Comparison of ENCODE assay signal across 16 cellular contexts in the genomic region with DNA sequence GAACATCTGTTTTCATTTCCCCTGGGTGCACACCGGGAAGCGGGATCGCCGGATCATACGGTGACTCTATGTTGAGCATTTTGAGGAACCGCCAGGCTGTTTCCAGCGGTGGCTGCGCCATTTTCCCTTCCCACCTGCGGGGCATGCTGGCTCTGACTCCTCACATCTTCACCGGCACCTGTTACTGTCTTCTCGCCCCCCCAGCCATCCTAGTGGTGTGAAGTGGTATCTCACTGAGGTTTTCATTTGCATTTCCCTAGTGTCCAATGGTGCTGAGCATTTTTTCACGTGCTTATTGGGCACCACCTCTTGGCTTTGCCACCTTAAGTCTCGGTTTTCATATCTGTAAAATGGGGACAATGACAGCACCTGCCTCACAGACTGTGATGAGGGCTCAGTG. TPM values are rescaled to one million over a fixed set of nuclear protein-coding genes. Genes with fewer than 3 reads are reported as not detected.
DNase-seq lines count a peak whose midpoint lies in the region; ATAC-seq, FAIRE-seq and TF ChIP-seq lines count a peak whose summit lies in the region.
"Had no signal": no experiment of that assay in that cellular context is flagged by ENCODE, and none has a peak within 500 bp of the region (broad histone marks: within the 10 kb centered on the region; RNA-seq: fewer than 3 reads in every experiment).

No MANE protein-coding gene starts in this region.

- H3K9me3 ChIP-seq in BLaER1 = no peaks in the 10 kb centered on the region
- no peaks in the 10 kb centered on the region for H3K9me3 ChIP-seq in HEK293 (ENCODE audit: control insufficient read depth, insufficient read depth, low read depth, low read length)
- H3K9me3 ChIP-seq in neural cell (ENCODE audit: low read length) = no peaks in the 10 kb centered on the region

- DNase-seq in bronchial epithelial cell (ENCODE audit: low read depth) = no peak
- no peak for DNase-seq in HuH-7 (ENCODE audit: low spot score)
- DNase-seq in H54 (ENCODE audit: insufficient read length, low spot score) = no peak
- DNase-seq: activated CD8-positive, alpha-beta memory T cell treated with anti-CD3 and anti-CD28 coated beads, Interleukin-2, amount 50 U/mL, for 48 hours; amygdala; NCI-H1694 treated with DMSO at 0.1 percent for 48 hours; OCI-M1; T-helper 9 cell had no signal

- no peaks in the 10 kb centered on the region for H3K36me3 ChIP-seq in BLaER1
- no peaks in the 10 kb centered on the region for H3K36me3 ChIP-seq in HEK293 (ENCODE audit: control insufficient read depth in 2 of 2, insufficient read depth in 1 of 2, low read length in 2 of 2)
- H3K36me3 ChIP-seq in bronchial epithelial cell (ENCODE audit: control insufficient read depth, insufficient read depth, low read length) = no peaks in the 10 kb centered on the region
- H3K36me3 ChIP-seq in neural cell (ENCODE audit: insufficient read depth, low read length) = no peaks in the 10 kb centered on the region

- H3K79me2 ChIP-seq in neural cell (replicated peaks; ENCODE audit: insufficient read depth, low read length) = no peaks in the 10 kb centered on the region

- no peak for ATAC-seq in HG02588 (IDR thresholded peaks at IDR 0.05; ENCODE audit: unreplicated experiment)
- ATAC-seq in HG02870 (IDR thresholded peaks at IDR 0.05; ENCODE audit: unreplicated experiment) = no peak

- H3F3A ChIP-seq in neural cell (ENCODE audit: insufficient read depth, low read length, poor library complexity, severe bottlenecking) = no peaks in the 10 kb centered on the region

- H3K4me1 ChIP-seq in BLaER1 (peaks cover 92% of the 10 kb centered on the region), HEK293 (ENCODE audit: control insufficient read depth, insufficient read depth, low read length) (peaks cover 33% of the 10 kb centered on the region)

- TF ChIP-seq RAD21 in neural cell (conservative IDR thresholded peaks at IDR 0.05) = no peak

- H3K27me3 ChIP-seq in BLaER1 = no peaks in the 10 kb centered on the region
- peaks cover 5% of the 10 kb centered on the region for H3K27me3 ChIP-seq in bronchial epithelial cell (ENCODE audit: control insufficient read depth, insufficient read depth, low read length)
- no peaks in the 10 kb centered on the region for H3K27me3 ChIP-seq in neural cell (ENCODE audit: insufficient read depth, low read depth, low read length)

- FAIRE-seq in bronchial epithelial cell (lab: Jason Lieb, UNC) = no peak
- no peak for FAIRE-seq in H54 (lab: Jason Lieb, UNC)
- FAIRE-seq: D721Med, endometrium had no signal

- peak overlapping the region; percentile 96 for H3K4me2 ChIP-seq in BLaER1
- H3K4me2 ChIP-seq in neural cell (ENCODE audit: low read length) = no peak overlapping the region

- TF ChIP-seq POLR2A in H54 (IDR thresholded peaks at IDR 0.05; ENCODE audit: low read depth, low read length) = no peak

- H2AFZ ChIP-seq in neural cell (ENCODE audit: low read depth, low read length) = no peak overlapping the region

- CTCF ChIA-PET in HEK293 (lab: Yijun Ruan, JAX) = interaction anchor here (0.7 to 1.7 kb wide), 4 partner anchors 9 to 281 kb away, joined by 3 to 5 read pairs (median 4); no protein-coding TSS in a partner anchor

- POLR2A ChIA-PET in HEK293 (lab: Yijun Ruan, JAX) = no interaction called here

- H3K4me3 ChIP-seq in BLaER1 (no peak overlapping the region), HEK293 (ENCODE audit: low read depth, low read length) (no peak overlapping the region), bronchial epithelial cell (ENCODE audit: low read depth, low read length) (no peak overlapping the region), neural cell (ENCODE audit: low read length) (no peak overlapping the region)
- H3K4me3 ChIP-seq: skin epidermis had no signal

- H3K9me2 ChIP-seq in neural cell (ENCODE audit: insufficient read depth, low read length) = no peaks in the 10 kb centered on the region

- H3K27ac ChIP-seq in BLaER1 (peak overlapping the region; percentile 67), HEK293 (ENCODE audit: extremely low read depth, low read depth, low read length) (no peak overlapping the region), neural cell (ENCODE audit: low read length) (no peak overlapping the region)
- H3K27ac ChIP-seq: skin epidermis had no signal

- no peak for TF ChIP-seq EP300 in neural cell (conservative IDR thresholded peaks at IDR 0.05; ENCODE audit: poor library complexity, severe bottlenecking)

- H4K20me1 ChIP-seq in BLaER1 = no peaks in the 10 kb centered on the region
- no peaks in the 10 kb centered on the region for H4K20me1 ChIP-seq in neural cell (ENCODE audit: insufficient read depth)

- H3K9ac ChIP-seq in BLaER1 (peak overlapping the region; percentile 43; the same call in 1 of the 2 replicates), neural cell (ENCODE audit: low read length) (no peak overlapping the region)

- 0 out of 2 replicates have a peak, but pooled peaks have one; percentile 18 for TF ChIP-seq CTCF in HEK293 (tag by site-specific recombination; IDR thresholded peaks at IDR 0.05)
- TF ChIP-seq CTCF in bronchial epithelial cell (IDR thresholded peaks at IDR 0.05; ENCODE audit: insufficient read depth, low read length, severe bottlenecking) = peak; percentile 7
- TF ChIP-seq CTCF in neural cell (IDR thresholded peaks at IDR 0.05; ENCODE audit: poor library complexity, severe bottlenecking) = peak; percentile 11

TF ChIP-seq in HEK293, 187 proteins besides CTCF, POLR2A, EP300 and RAD21:
- TF ChIP-seq, protein P1, sequence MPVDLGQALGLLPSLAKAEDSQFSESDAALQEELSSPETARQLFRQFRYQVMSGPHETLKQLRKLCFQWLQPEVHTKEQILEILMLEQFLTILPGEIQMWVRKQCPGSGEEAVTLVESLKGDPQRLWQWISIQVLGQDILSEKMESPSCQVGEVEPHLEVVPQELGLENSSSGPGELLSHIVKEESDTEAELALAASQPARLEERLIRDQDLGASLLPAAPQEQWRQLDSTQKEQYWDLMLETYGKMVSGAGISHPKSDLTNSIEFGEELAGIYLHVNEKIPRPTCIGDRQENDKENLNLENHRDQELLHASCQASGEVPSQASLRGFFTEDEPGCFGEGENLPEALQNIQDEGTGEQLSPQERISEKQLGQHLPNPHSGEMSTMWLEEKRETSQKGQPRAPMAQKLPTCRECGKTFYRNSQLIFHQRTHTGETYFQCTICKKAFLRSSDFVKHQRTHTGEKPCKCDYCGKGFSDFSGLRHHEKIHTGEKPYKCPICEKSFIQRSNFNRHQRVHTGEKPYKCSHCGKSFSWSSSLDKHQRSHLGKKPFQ (tag by site-specific recombination; IDR thresholded peaks at IDR 0.05) = peak; percentile 76
- TF ChIP-seq ZNF76 (tag by site-specific recombination; IDR thresholded peaks at IDR 0.05; ENCODE audit: borderline replicate concordance, low read depth) (no peak), ZNF677 (tag by site-specific recombination; IDR thresholded peaks at IDR 0.05) (no peak), SCRT2 (tag by site-specific recombination; IDR thresholded peaks at IDR 0.05) (peak; percentile 93), SCRT1 (tag by site-specific recombination; IDR thresholded peaks at IDR 0.05; ENCODE audit: borderline replicate concordance) (peak; percentile 78; the same call in 1 of the 2 replicates)

TF ChIP-seq in neural cell, 6 proteins besides CTCF, POLR2A, EP300 and RAD21:
- TF ChIP-seq, protein P2, sequence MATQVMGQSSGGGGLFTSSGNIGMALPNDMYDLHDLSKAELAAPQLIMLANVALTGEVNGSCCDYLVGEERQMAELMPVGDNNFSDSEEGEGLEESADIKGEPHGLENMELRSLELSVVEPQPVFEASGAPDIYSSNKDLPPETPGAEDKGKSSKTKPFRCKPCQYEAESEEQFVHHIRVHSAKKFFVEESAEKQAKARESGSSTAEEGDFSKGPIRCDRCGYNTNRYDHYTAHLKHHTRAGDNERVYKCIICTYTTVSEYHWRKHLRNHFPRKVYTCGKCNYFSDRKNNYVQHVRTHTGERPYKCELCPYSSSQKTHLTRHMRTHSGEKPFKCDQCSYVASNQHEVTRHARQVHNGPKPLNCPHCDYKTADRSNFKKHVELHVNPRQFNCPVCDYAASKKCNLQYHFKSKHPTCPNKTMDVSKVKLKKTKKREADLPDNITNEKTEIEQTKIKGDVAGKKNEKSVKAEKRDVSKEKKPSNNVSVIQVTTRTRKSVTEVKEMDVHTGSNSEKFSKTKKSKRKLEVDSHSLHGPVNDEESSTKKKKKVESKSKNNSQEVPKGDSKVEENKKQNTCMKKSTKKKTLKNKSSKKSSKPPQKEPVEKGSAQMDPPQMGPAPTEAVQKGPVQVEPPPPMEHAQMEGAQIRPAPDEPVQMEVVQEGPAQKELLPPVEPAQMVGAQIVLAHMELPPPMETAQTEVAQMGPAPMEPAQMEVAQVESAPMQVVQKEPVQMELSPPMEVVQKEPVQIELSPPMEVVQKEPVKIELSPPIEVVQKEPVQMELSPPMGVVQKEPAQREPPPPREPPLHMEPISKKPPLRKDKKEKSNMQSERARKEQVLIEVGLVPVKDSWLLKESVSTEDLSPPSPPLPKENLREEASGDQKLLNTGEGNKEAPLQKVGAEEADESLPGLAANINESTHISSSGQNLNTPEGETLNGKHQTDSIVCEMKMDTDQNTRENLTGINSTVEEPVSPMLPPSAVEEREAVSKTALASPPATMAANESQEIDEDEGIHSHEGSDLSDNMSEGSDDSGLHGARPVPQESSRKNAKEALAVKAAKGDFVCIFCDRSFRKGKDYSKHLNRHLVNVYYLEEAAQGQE (IDR thresholded peaks at IDR 0.05; ENCODE audit: borderline replicate concordance) = no peak
- TF ChIP-seq SMC3 (conservative IDR thresholded peaks at IDR 0.05; ENCODE audit: poor library complexity) (no peak), EZH2 (IDR thresholded peaks at IDR 0.05; ENCODE audit: borderline replicate concordance, insufficient read depth, low read length, poor library complexity, severe bottlenecking) (no peak), TAF1 (IDR thresholded peaks at IDR 0.05; ENCODE audit: low read depth) (no peak), POLR2AphosphoS5 (IDR thresholded peaks at IDR 0.05) (no peak), MXI1 (conservative IDR thresholded peaks at IDR 0.05; ENCODE audit: poor library complexity, severe bottlenecking) (no peak)
TF ChIP-seq in neural cell: peak in this region for 0.

RNA-seq across cellular contexts. Expression of a gene that starts 44.1 kb away (rescaled TPM):
- 1.8 and 6.0 TPM in 2 replicates for total RNA-seq in bronchial epithelial cell
- polyA plus RNA-seq in neural cell = 21.7 and 27.2 TPM in 2 replicates
- 46.7 and 52.1 TPM in 2 replicates for polyA minus RNA-seq in neural cell
